In genomic region chr2:15782009-15782751, GRCh38 we compare ENCODE assay signal across 18 cellular contexts.
A peak's percentile ranks its signal among the peaks of the same experiment; 100 is the strongest.
DNase-seq lines count a peak whose midpoint lies in the region; ATAC-seq and TF ChIP-seq lines count a peak whose summit lies in the region.
"Had no signal": no experiment of that assay in that cellular context is flagged by ENCODE, and none has a peak within 500 bp of the region (broad histone marks: within the 10 kb centered on the region; RNA-seq: fewer than 3 reads in every experiment).

No MANE protein-coding gene starts in this region.

- peak; percentile 29 for ATAC-seq in esophagus mucosa
- ATAC-seq in HG02884 (IDR thresholded peaks at IDR 0.05; ENCODE audit: unreplicated experiment) = no peak
- no peak for ATAC-seq in HG02763 (IDR thresholded peaks at IDR 0.05; ENCODE audit: unreplicated experiment)
- no peak for ATAC-seq in HG03196 (IDR thresholded peaks at IDR 0.05; ENCODE audit: unreplicated experiment)
- ATAC-seq: activated CD4-positive, CD25-positive, alpha-beta regulatory T cell treated with anti-CD3 and anti-CD28 coated beads, Interleukin-2, amount 50 U/mL, for 24 hours had no signal

- no peak for TF ChIP-seq CTCF in osteoblast (IDR thresholded peaks at IDR 0.05; ENCODE audit: extremely low read depth, low read depth, low read length)

- H3K27me3 ChIP-seq in osteoblast (ENCODE audit: insufficient read depth, low read length) = no peaks in the 10 kb centered on the region
- H3K27me3 ChIP-seq: testis had no signal

- H4K20me1 ChIP-seq in osteoblast (ENCODE audit: insufficient read depth, low read length) = no peaks in the 10 kb centered on the region

- H3K9me3 ChIP-seq in osteoblast (ENCODE audit: low read depth, low read length) = no peaks in the 10 kb centered on the region
- H3K9me3 ChIP-seq: testis had no signal

- H3K4me3 ChIP-seq in osteoblast (ENCODE audit: insufficient read depth, low read length) = no peak overlapping the region
- H3K4me3 ChIP-seq: testis had no signal

- H2AFZ ChIP-seq in osteoblast (ENCODE audit: low read length) = no peak overlapping the region

- H3K4me2 ChIP-seq in osteoblast (ENCODE audit: insufficient read depth, low read length) = no peak overlapping the region

- no peak overlapping the region for H3K27ac ChIP-seq in osteoblast (ENCODE audit: low read depth, low read length)
- H3K27ac ChIP-seq: testis had no signal

- H3K79me2 ChIP-seq in osteoblast (ENCODE audit: insufficient read depth, low read length) = no peaks in the 10 kb centered on the region

- no peaks in the 10 kb centered on the region for H3K36me3 ChIP-seq in osteoblast (ENCODE audit: insufficient read depth, low read length)

- H3K4me1 ChIP-seq in osteoblast (ENCODE audit: insufficient read depth, low read length) = peaks cover 5% of the 10 kb centered on the region
- H3K4me1 ChIP-seq: testis had no signal

- peak; percentile 28 for DNase-seq in DMS53 treated with DMSO at 0.1 percent for 48 hours (lab: John Stamatoyannopoulos, UW; ENCODE audit: unreplicated experiment)
- peak; percentile 32 for DNase-seq in NCI-H226
- DNase-seq in osteoblast (ENCODE audit: insufficient read length, low spot score, missing footprints) = peak; percentile 88
- no peak for DNase-seq in DMS79 treated with DMSO at 0.1 percent for 48 hours (lab: John Stamatoyannopoulos, UW)
- DNase-seq: activated CD8-positive, alpha-beta memory T cell treated with anti-CD3 and anti-CD28 coated beads, Interleukin-2, amount 50 U/mL, for 48 hours; C1 segment of cervical spinal cord; DND-41; effector CD4-positive, alpha-beta T cell; NCI-H187; NCI-H774; RPMI8226; stimulated activated CD4-positive, alpha-beta T cell treated with anti-CD3 and anti-CD28 coated beads, Interleukin-2, amount 100 ng/mL, for 24 hours; testis had no signal
